ENCODE assay signal across 26 cellular contexts in genomic region chr11:25793637-25794036, GRCh38.
A peak's percentile ranks its signal among the peaks of the same experiment; 100 is the strongest.
DNase-seq lines count a peak whose midpoint lies in the region; ATAC-seq, FAIRE-seq and TF ChIP-seq lines count a peak whose summit lies in the region.
"Had no signal": no experiment of that assay in that cellular context is flagged by ENCODE, and none has a peak within 500 bp of the region (broad histone marks: within the 10 kb centered on the region; RNA-seq: fewer than 3 reads in every experiment).

No MANE protein-coding gene starts in this region.

- H3K27ac ChIP-seq in GM23338 (ENCODE audit: low read depth) = no peak overlapping the region
- H3K27ac ChIP-seq in H1 (ENCODE audit: low read depth, low read length) = no peak overlapping the region
- H3K27ac ChIP-seq in kidney (ENCODE audit: low read depth in 2 of 2, low read length in 2 of 2) = no peak overlapping the region
- H3K27ac ChIP-seq: A549; BLaER1 treated with 17β-estradiol and CSF1 and Interleukin-3, amounts not matched to agents 10 nM and 100 nM had no signal

- no peak overlapping the region for H3K27ac Mint-ChIP-seq in GM23338
- H3K27ac Mint-ChIP-seq in stimulated activated effector memory CD8-positive, alpha-beta T cell treated with anti-CD3 and anti-CD28 coated beads, Interleukin-12 subunit alpha, Interleukin-12 subunit beta, amount 100 ng/mL, for 72 hours = no peak overlapping the region
- H3K27ac Mint-ChIP-seq: CD14-positive monocyte; CD4-positive, alpha-beta T cell; CD8-positive, alpha-beta memory T cell; H9 had no signal

- 95% methylated on average over 7 of the region's 7 CpGs; no CpG with 5 or more reads in 1 of the 2 experiments for WGBS in H1 (ENCODE audit: extremely low coverage in 1 of 2, insufficient coverage in 1 of 2, insufficient read length in 1 of 2, insufficient replicate concordance in 2 of 2, low coverage in 1 of 2, low lambda C conversion rate in 2 of 2, missing lambda C conversion rate in 1 of 2), 2 experiments

- H2BK15ac ChIP-seq in H1 (ENCODE audit: low read length) = no peak overlapping the region

- TF ChIP-seq POLR2A in H1 (IDR thresholded peaks at IDR 0.05; ENCODE audit: control extremely low read depth in 1 of 2, low read depth in 2 of 2, low read length in 2 of 2) = no peak

- no peak overlapping the region for H4K8ac ChIP-seq in H1 (ENCODE audit: extremely low read depth, insufficient read depth, low read length)

- H3K79me1 ChIP-seq in H1 (ENCODE audit: low read depth, low read length) = no peaks in the 10 kb centered on the region

- no peaks in the 10 kb centered on the region for H3K9me3 Mint-ChIP-seq in GM23338
- H3K9me3 Mint-ChIP-seq in stimulated activated effector memory CD8-positive, alpha-beta T cell treated with anti-CD3 and anti-CD28 coated beads, Interleukin-12 subunit alpha, Interleukin-12 subunit beta, amount 100 ng/mL, for 72 hours = peaks cover 15% of the 10 kb centered on the region
- H3K9me3 Mint-ChIP-seq: H9 had no signal

- POLR2A ChIA-PET in H1 (lab: Charles Lee; ENCODE audit: partially characterized antibody) = no interaction called here

- H3K4me2 ChIP-seq in GM23338 (no peak overlapping the region), H1 (ENCODE audit: insufficient read depth in 1 of 2, low read depth in 2 of 2, low read length in 2 of 2) (no peak overlapping the region)
- H3K4me2 ChIP-seq: A549; BLaER1 treated with 17β-estradiol and CSF1 and Interleukin-3, amounts not matched to agents 10 nM and 100 nM had no signal

- no peak overlapping the region for H4K91ac ChIP-seq in H1 (replicated peaks; ENCODE audit: insufficient read length, low read length)

- peaks cover 5% of the 10 kb centered on the region for H3K4me1 ChIP-seq in GM23338 (ENCODE audit: insufficient read depth)
- no peaks in the 10 kb centered on the region for H3K4me1 ChIP-seq in H1 (replicated peaks in 1 of 4; ENCODE audit: control insufficient read depth in 3 of 4, insufficient read depth in 4 of 4, low read length in 3 of 4)
- no peaks in the 10 kb centered on the region for H3K4me1 ChIP-seq in kidney (ENCODE audit: control insufficient read depth in 1 of 2, insufficient read depth in 1 of 2, low read depth in 1 of 2, low read length in 2 of 2)
- H3K4me1 ChIP-seq: A549; BE2C; BLaER1 treated with 17β-estradiol and CSF1 and Interleukin-3, amounts not matched to agents 10 nM and 100 nM had no signal

- H3K9me3 ChIP-seq in H1 (ENCODE audit: insufficient read depth in 2 of 2, low read depth in 1 of 2, low read length in 1 of 2) (no peaks in the 10 kb centered on the region), kidney (ENCODE audit: control insufficient read depth in 1 of 2, low read length in 2 of 2) (no peaks in the 10 kb centered on the region)
- H3K9me3 ChIP-seq: A549; BE2C; BLaER1 treated with 17β-estradiol and CSF1 and Interleukin-3, amounts not matched to agents 10 nM and 100 nM had no signal

- H3K9ac ChIP-seq in H1 (replicated peaks in 1 of 4; ENCODE audit: extremely low read depth in 1 of 4, low read depth in 3 of 4, low read length in 3 of 4) (no peak overlapping the region), kidney (ENCODE audit: low read length in 2 of 2) (no peak overlapping the region)
- H3K9ac ChIP-seq: BLaER1 treated with 17β-estradiol and CSF1 and Interleukin-3, amounts not matched to agents 10 nM and 100 nM had no signal

- ATAC-seq in GM23338 (peak; percentile 64), HG03108 (IDR thresholded peaks at IDR 0.05; ENCODE audit: unreplicated experiment) (no peak)
- ATAC-seq in stimulated activated effector memory CD8-positive, alpha-beta T cell treated with anti-CD3 and anti-CD28 coated beads, Interleukin-12 subunit alpha, Interleukin-12 subunit beta, amount 100 ng/mL, for 72 hours = peak; percentile 32
- ATAC-seq: A549, GM12878, HCT116 had no signal

- no peak overlapping the region for H2BK20ac ChIP-seq in H1 (ENCODE audit: low read length)

- TF ChIP-seq RAD21 in H1 (IDR thresholded peaks at IDR 0.05 in 1 of 2, conservative IDR thresholded peaks at IDR 0.05 in 1 of 2; ENCODE audit: low read depth in 2 of 2, low read length in 2 of 2) = no peak

- no peaks in the 10 kb centered on the region for H3K36me3 ChIP-seq in GM23338 (ENCODE audit: insufficient read depth)
- no peaks in the 10 kb centered on the region for H3K36me3 ChIP-seq in H1 (ENCODE audit: control insufficient read depth in 2 of 4, insufficient read depth in 4 of 4, low read length in 3 of 4)
- no peaks in the 10 kb centered on the region for H3K36me3 ChIP-seq in kidney (ENCODE audit: control insufficient read depth in 1 of 2, insufficient read depth in 2 of 2, low read length in 2 of 2)
- H3K36me3 ChIP-seq: BE2C; BLaER1 treated with 17β-estradiol and CSF1 and Interleukin-3, amounts not matched to agents 10 nM and 100 nM had no signal

- H2BK120ac ChIP-seq in H1 (replicated peaks; ENCODE audit: low read depth, low read length) = no peak overlapping the region

- H3K27me3 Mint-ChIP-seq in GM23338 (ENCODE audit: insufficient read depth, low read depth, poor library complexity) = no peaks in the 10 kb centered on the region
- H3K27me3 Mint-ChIP-seq: CD4-positive, alpha-beta T cell; CD8-positive, alpha-beta memory T cell had no signal

- H2AK5ac ChIP-seq in H1 (ENCODE audit: low read depth, low read length) = no peak overlapping the region

- H3K56ac ChIP-seq in H1 (replicated peaks; ENCODE audit: insufficient read length, low read depth, low read length) = no peak overlapping the region

- H3K4me3 Mint-ChIP-seq in GM23338 = no peak overlapping the region
- H3K4me3 Mint-ChIP-seq in stimulated activated effector memory CD8-positive, alpha-beta T cell treated with anti-CD3 and anti-CD28 coated beads, Interleukin-12 subunit alpha, Interleukin-12 subunit beta, amount 100 ng/mL, for 72 hours = no peak overlapping the region
- H3K4me3 Mint-ChIP-seq: CD14-positive monocyte; CD4-positive, alpha-beta T cell; CD8-positive, alpha-beta memory T cell; H9 had no signal

- H3K36me3 Mint-ChIP-seq in GM23338 (ENCODE audit: low read depth) = no peaks in the 10 kb centered on the region
- no peaks in the 10 kb centered on the region for H3K36me3 Mint-ChIP-seq in stimulated activated effector memory CD8-positive, alpha-beta T cell treated with anti-CD3 and anti-CD28 coated beads, Interleukin-12 subunit alpha, Interleukin-12 subunit beta, amount 100 ng/mL, for 72 hours
- H3K36me3 Mint-ChIP-seq: CD14-positive monocyte; CD8-positive, alpha-beta memory T cell had no signal

- H3K23me2 ChIP-seq in H1 (ENCODE audit: low read depth, low read length) = no peaks in the 10 kb centered on the region; the same call in 1 of the 2 replicates

- TF ChIP-seq EP300 in H1 (IDR thresholded peaks at IDR 0.05; ENCODE audit: borderline replicate concordance in 1 of 2, low read depth in 2 of 2, low read length in 2 of 2) = no peak

- no peak overlapping the region for H3K23ac ChIP-seq in H1 (ENCODE audit: insufficient read length)

- H2AFZ ChIP-seq in GM23338 (peak overlapping the region; percentile 91), H1 (ENCODE audit: low read length) (peak overlapping the region; percentile 25)

- no peak overlapping the region for H4K5ac ChIP-seq in H1 (ENCODE audit: insufficient read length, low read depth, low read length)

- no peaks in the 10 kb centered on the region for H3K9me2 ChIP-seq in GM23338 (ENCODE audit: insufficient read depth)

- no peak for TF ChIP-seq CTCF in GM23338 (conservative IDR thresholded peaks at IDR 0.05; ENCODE audit: low read depth in 2 of 2)
- TF ChIP-seq CTCF in H1 (IDR thresholded peaks at IDR 0.05; ENCODE audit: control extremely low read depth in 1 of 3, insufficient read depth in 1 of 3, low read depth in 1 of 3, low read length in 3 of 3) = no peak
- TF ChIP-seq CTCF in kidney (IDR thresholded peaks at IDR 0.05; ENCODE audit: borderline replicate concordance, extremely low read depth, insufficient read depth) = no peak

- FAIRE-seq in H1 (lab: Jason Lieb, UNC) (no peak), kidney (lab: Jason Lieb, UNC) (no peak)
- FAIRE-seq: A549, D721Med, GM12878, GM19239 had no signal

- no peak overlapping the region for H3K4ac ChIP-seq in H1 (replicated peaks; ENCODE audit: insufficient read length, low read depth, low read length)

- no peak overlapping the region for H3K14ac ChIP-seq in H1 (ENCODE audit: insufficient read length)

- CTCF ChIA-PET in H1 (lab: Charles Lee; ENCODE audit: partially characterized antibody) = interaction anchor here (0.6 to 1.6 kb wide), 6 partner anchors 11 to 1060 kb away, joined by 3 to 7 read pairs (median 4); no protein-coding TSS in a partner anchor

- H3K18ac ChIP-seq in H1 (ENCODE audit: extremely low read depth, low read length) = no peak overlapping the region

- H2BK5ac ChIP-seq in H1 (ENCODE audit: low read depth, low read length) = no peak overlapping the region

- DNase-seq in GM23338 (ENCODE audit: low spot score) (peak; percentile 6), H1 (ENCODE audit: low read depth in 1 of 2, low spot score in 2 of 2) (no peak), kidney (peak; percentile 31), NCI-H446 treated with DMSO at 0.1 percent for 48 hours (lab: John Stamatoyannopoulos, UW) (no peak), foreskin melanocyte (no peak), pons (ENCODE audit: low spot score) (no peak)
- no peak for DNase-seq in stimulated activated effector memory CD8-positive, alpha-beta T cell treated with anti-CD3 and anti-CD28 coated beads, Interleukin-12 subunit alpha, Interleukin-12 subunit beta, amount 100 ng/mL, for 72 hours (ENCODE audit: low spot score in 2 of 2)
- DNase-seq: 8988T; ACHN; AML-193; BE2C; CD4-positive, alpha-beta T cell; CD8-positive, alpha-beta memory T cell; DMS 273 treated with DMSO at 0.1 percent for 48 hours; DMS79; EL; GDM1; H9 had no signal

- H3F3A ChIP-seq in GM23338 (replicated peaks; ENCODE audit: low read depth) = no peaks in the 10 kb centered on the region

- no peaks in the 10 kb centered on the region for H4K20me1 ChIP-seq in GM23338 (replicated peaks; ENCODE audit: insufficient read depth)
- H4K20me1 ChIP-seq in H1 (replicated peaks in 1 of 2; ENCODE audit: control insufficient read depth in 1 of 2, insufficient read depth in 2 of 2, low read length in 2 of 2) = no peaks in the 10 kb centered on the region
- H4K20me1 ChIP-seq: BLaER1 treated with 17β-estradiol and CSF1 and Interleukin-3, amounts not matched to agents 10 nM and 100 nM had no signal

- H3K27me3 ChIP-seq in GM23338 (ENCODE audit: insufficient read depth) (no peaks in the 10 kb centered on the region), H1 (replicated peaks in 1 of 4; ENCODE audit: control insufficient read depth in 3 of 4, extremely low read depth in 1 of 4, insufficient read depth in 3 of 4, low read length in 3 of 4) (no peaks in the 10 kb centered on the region)
- H3K27me3 ChIP-seq: BE2C; BLaER1 treated with 17β-estradiol and CSF1 and Interleukin-3, amounts not matched to agents 10 nM and 100 nM had no signal

- peaks cover 4% of the 10 kb centered on the region for H3K4me1 Mint-ChIP-seq in GM23338
- H3K4me1 Mint-ChIP-seq in stimulated activated effector memory CD8-positive, alpha-beta T cell treated with anti-CD3 and anti-CD28 coated beads, Interleukin-12 subunit alpha, Interleukin-12 subunit beta, amount 100 ng/mL, for 72 hours = no peaks in the 10 kb centered on the region
- H3K4me1 Mint-ChIP-seq: CD14-positive monocyte; CD8-positive, alpha-beta memory T cell; H9 had no signal

- H3K79me2 ChIP-seq in GM23338 (replicated peaks; ENCODE audit: insufficient read depth) = no peaks in the 10 kb centered on the region
- no peaks in the 10 kb centered on the region for H3K79me2 ChIP-seq in H1 (ENCODE audit: control insufficient read depth in 1 of 2, insufficient read depth in 2 of 2, low read length in 2 of 2)

- H2BK12ac ChIP-seq in H1 (ENCODE audit: low read depth, low read length) = 0 out of 2 replicates have a peak overlapping the region, but pooled peaks have one; percentile 50

- H3K4me3 ChIP-seq in GM23338 (no peak overlapping the region), H1 (ENCODE audit: extremely low read depth in 1 of 4, insufficient read depth in 2 of 4, low read depth in 3 of 4, low read length in 4 of 4) (no peak overlapping the region), kidney (ENCODE audit: low read length in 2 of 2) (no peak overlapping the region)
- H3K4me3 ChIP-seq: A549; BLaER1 treated with 17β-estradiol and CSF1 and Interleukin-3, amounts not matched to agents 10 nM and 100 nM; GM12878 had no signal

- intact Hi-C loops in kidney (cut with DNase I) = no loop called here

Comparison
In these comparisons a context has a peak if more than half of its experiments do, and no peak if none do; other contexts are left out.
1. DNase-seq: peak in GM23338 (single experiment) and kidney (single experiment); none in H1 (0 of 2), stimulated activated effector memory CD8-positive, alpha-beta T cell treated with anti-CD3 and anti-CD28 coated beads, Interleukin-12 subunit alpha, Interleukin-12 subunit beta, amount 100 ng/mL, for 72 hours (0 of 2), NCI-H446 treated with DMSO at 0.1 percent for 48 hours (single experiment), foreskin melanocyte (single experiment) and pons (single experiment).